In genomic region chr16:11252482-11252931, GRCh38 we compare ENCODE assay signal across 13 cellular contexts. TPM values are rescaled to one million over a fixed set of nuclear protein-coding genes. Genes with fewer than 3 reads are reported as not detected.
A peak's percentile ranks its signal among the peaks of the same experiment; 100 is the strongest.
DNase-seq lines count a peak whose midpoint lies in the region; ATAC-seq, FAIRE-seq and TF ChIP-seq lines count a peak whose summit lies in the region.
"Had no signal": no experiment of that assay in that cellular context is flagged by ENCODE, and none has a peak within 500 bp of the region (broad histone marks: within the 10 kb centered on the region; RNA-seq: fewer than 3 reads in every experiment).

No MANE protein-coding gene starts in this region.

- TF ChIP-seq POLR2A in HepG2 (IDR thresholded peaks at IDR 0.05; ENCODE audit: insufficient read depth in 1 of 2, low read depth in 2 of 2, low read length in 2 of 2) (no peak), right lobe of liver (IDR thresholded peaks at IDR 0.05) (no peak)

- in situ Hi-C loops in HepG2 (cut with HindIII; ENCODE audit: extremely low pct_ligation_motif_present, low pct_unique_long_range_greater_than_20kb), result no loop called here

- H3K4me1 ChIP-seq in HepG2 (ENCODE audit: insufficient read depth, low read length), result peaks cover 67% of the 10 kb centered on the region
- peaks cover 0 to 11% (median 4%) of the 10 kb centered on the region in 4 donors for H3K4me1 ChIP-seq in right lobe of liver
- peaks cover 19% of the 10 kb centered on the region for H3K4me1 ChIP-seq in upper lobe of right lung

- H3K27ac Mint-ChIP-seq in activated T-cell treated with anti-CD3 and anti-CD28 coated beads, Interleukin-2, amount 50 U/mL, for 24 hours, result peak overlapping the region; percentile 98
- H3K27ac Mint-ChIP-seq in immature natural killer cell, result peak overlapping the region; percentile 88 to 98 (median 92)

- no peak overlapping the region for H2AFZ ChIP-seq in HepG2 (ENCODE audit: low read length)

- H3K9me3 ChIP-seq in HepG2 (ENCODE audit: low read length), result no peaks in the 10 kb centered on the region
- no peaks in the 10 kb centered on the region for H3K9me3 ChIP-seq in right lobe of liver
- no peaks in the 10 kb centered on the region for H3K9me3 ChIP-seq in upper lobe of right lung

- H3K27me3 Mint-ChIP-seq in activated T-cell treated with anti-CD3 and anti-CD28 coated beads, Interleukin-2, amount 50 U/mL, for 24 hours, result no peaks in the 10 kb centered on the region
- peaks cover 10 to 26% (median 18%) of the 10 kb centered on the region in 3 donors for H3K27me3 Mint-ChIP-seq in immature natural killer cell (ENCODE audit: low read depth in 3 of 3)

- H3K27me3 ChIP-seq in HepG2 (ENCODE audit: control insufficient read depth in 1 of 2, insufficient read depth in 2 of 2, low read length in 2 of 2), result no peaks in the 10 kb centered on the region; a peak in 1 of 5 replicates
- no peaks in the 10 kb centered on the region for H3K27me3 ChIP-seq in right lobe of liver
- no peaks in the 10 kb centered on the region for H3K27me3 ChIP-seq in upper lobe of right lung

- no peak for FAIRE-seq in HepG2 (lab: Jason Lieb, UNC)

- peaks cover 62% of the 10 kb centered on the region for H3K4me1 Mint-ChIP-seq in activated T-cell treated with anti-CD3 and anti-CD28 coated beads, Interleukin-2, amount 50 U/mL, for 24 hours (ENCODE audit: low read depth)
- H3K4me1 Mint-ChIP-seq in immature natural killer cell, result peaks cover 41 to 44% of the 10 kb centered on the region in 2 donors

- ATAC-seq in HepG2 (no peak), right lobe of liver (no peak), upper lobe of right lung (no peak)
- ATAC-seq: sciatic nerve had no signal

- no peak for TF ChIP-seq RAD21 in HepG2 (CRISPR knock-in tag; IDR thresholded peaks at IDR 0.05)

- peak overlapping the region; percentile 96 for H3K4me3 Mint-ChIP-seq in activated T-cell treated with anti-CD3 and anti-CD28 coated beads, Interleukin-2, amount 50 U/mL, for 24 hours
- peak overlapping the region; percentile 68 to 86 (median 84) for H3K4me3 Mint-ChIP-seq in immature natural killer cell

- 87% methylated on average over 8 of the region's 8 CpGs for WGBS in HepG2 (ENCODE audit: low lambda C conversion rate)
- 78% methylated on average over 5 of the region's 8 CpGs for WGBS in right lobe of liver (ENCODE audit: insufficient coverage, low coverage, low lambda C conversion rate, missing lambda C conversion rate)

- BruUV-seq in HepG2 (replicated peaks; lab: Mats Ljungman, UMichigan), result no TSS peak

- no peaks in the 10 kb centered on the region for H3K9me3 Mint-ChIP-seq in activated T-cell treated with anti-CD3 and anti-CD28 coated beads, Interleukin-2, amount 50 U/mL, for 24 hours
- H3K9me3 Mint-ChIP-seq in immature natural killer cell, result no peaks in the 10 kb centered on the region

- CTCF ChIA-PET in HepG2 (lab: Yijun Ruan, JAX; ENCODE audit: low intra/inter-chr PET ratio, low total read pairs), result no interaction called here

- TF ChIP-seq EP300 in HepG2 (IDR thresholded peaks at IDR 0.05; ENCODE audit: low read depth in 2 of 2, low read length in 2 of 2) (no peak), HepG2 (CRISPR knock-in tag; IDR thresholded peaks at IDR 0.05; ENCODE audit: borderline replicate concordance) (no peak)

- peak overlapping the region; percentile 32 for H3K4me2 ChIP-seq in HepG2 (ENCODE audit: low read depth, low read length)

- TF ChIP-seq CTCF in HepG2 (CRISPR knock-in tag; IDR thresholded peaks at IDR 0.05), result no peak
- no peak for TF ChIP-seq CTCF in right lobe of liver (IDR thresholded peaks at IDR 0.05)
- no peak for TF ChIP-seq CTCF in upper lobe of right lung (IDR thresholded peaks at IDR 0.05)

- H4K20me1 ChIP-seq in HepG2 (ENCODE audit: insufficient read depth, low read length), result peaks cover 47% of the 10 kb centered on the region

- H3K36me3 ChIP-seq in HepG2 (replicated peaks in 1 of 2; ENCODE audit: control insufficient read depth in 1 of 2, insufficient read depth in 2 of 2, low read length in 2 of 2) (peaks cover 2 to 8% of the 10 kb centered on the region in 2 experiments; a peak in 4 of 5 replicates), right lobe of liver (no peaks in the 10 kb centered on the region), upper lobe of right lung (peaks cover 5% of the 10 kb centered on the region)

- no peak overlapping the region for H3K9ac ChIP-seq in HepG2 (ENCODE audit: insufficient read depth, low read depth, low read length)

- H3K27ac ChIP-seq in HepG2 (ENCODE audit: extremely low read length, insufficient read depth, low read length) (no peak overlapping the region), right lobe of liver (no peak overlapping the region), upper lobe of right lung (no peak overlapping the region)

- peaks cover 28% of the 10 kb centered on the region for H3K79me2 ChIP-seq in HepG2 (ENCODE audit: insufficient read depth, low read length)

- H3K4me3 ChIP-seq in HepG2 (replicated peaks in 1 of 3; ENCODE audit: insufficient read depth in 1 of 3, low read depth in 2 of 3, low read length in 3 of 3) (no peak overlapping the region), right lobe of liver (no peak overlapping the region), upper lobe of right lung (peak overlapping the region; percentile 4)

- intact Hi-C loops in HepG2 (cut with micrococcal nuclease; ENCODE audit: unreplicated experiment), result no loop called here
- intact Hi-C loops in right lobe of liver (cut with DNase I), result loop anchor here in 1 of 2 donors (10.0 kb wide), 1 partner anchor 48 kb away; no protein-coding TSS in a partner anchor
- intact Hi-C loops in upper lobe of right lung (cut with DNase I), result loop anchor here (5.0 kb wide), 1 partner anchor 280 kb away; no protein-coding TSS in a partner anchor

- H3K36me3 Mint-ChIP-seq in activated T-cell treated with anti-CD3 and anti-CD28 coated beads, Interleukin-2, amount 50 U/mL, for 24 hours (ENCODE audit: low read depth), result peaks cover 64% of the 10 kb centered on the region
- H3K36me3 Mint-ChIP-seq in immature natural killer cell, result peaks cover 3 to 5% (median 4%) of the 10 kb centered on the region in 3 donors

- DNase-seq in HepG2 (ENCODE audit: low spot score), result no peak
- DNase-seq in right lobe of liver, result no peak
- peak; percentile 62 for DNase-seq in activated T-cell treated with anti-CD3 and anti-CD28 coated beads, Interleukin-2, amount 50 U/mL, for 24 hours
- DNase-seq in immature natural killer cell, result no peak
- DNase-seq in upper lobe of right lung, result no peak
- no peak for DNase-seq in hepatic stellate cell (ENCODE audit: low spot score)
- no peak for DNase-seq in NOMO-1 treated with dmso at 0.1 percent for 144 hours (lab: John Stamatoyannopoulos, UW; ENCODE audit: unreplicated experiment)
- no peak for DNase-seq in activated CD4-positive, CD25-positive, alpha-beta regulatory T cell treated with anti-CD3 and anti-CD28 coated beads, Interleukin-2, amount 50 U/mL, for 72 hours
- DNase-seq: T1000 had no signal

- POLR2A ChIA-PET in HepG2 (lab: Yijun Ruan, JAX), result interaction anchor here (0.9 to 2.6 kb wide), 16 partner anchors 9 to 308 kb away, joined by 3 to 14 read pairs (median 6); partner anchors contain the start of genes CLEC16A and PRM3

RNA-seq across cellular contexts. Expression of gene SOCS1, which starts 3.5 kb away (rescaled TPM):
- 3.3 and 5.3 TPM in 2 replicates for total RNA-seq in HepG2 (2016; rRNA removed; fragmentation: Illumina TruSeq; extraction: Trizol)
- total RNA-seq in HepG2 (2016; cell fraction: cytosol; rRNA removed; fragmentation: Illumina TruSeq; extraction: Trizol; ENCODE audit: low read depth), result 5.4 and 8.1 TPM in 2 replicates
- 2.8 and 4.2 TPM in 2 replicates for total RNA-seq in HepG2 (2016; cell fraction: insoluble cytoplasmic fraction; rRNA removed; fragmentation: Illumina TruSeq; extraction: Trizol)
- total RNA-seq in HepG2 (2016; cell fraction: membrane; rRNA removed; fragmentation: Illumina TruSeq; extraction: Trizol), result 9.1 and 10.9 TPM in 2 replicates
- 5.6 and 5.7 TPM in 2 replicates for total RNA-seq in HepG2 (2016; cell fraction: nucleus; rRNA removed; fragmentation: Illumina TruSeq; extraction: Trizol)
- polyA plus RNA-seq in HepG2 (2011; rRNA removed), result 6.3 and 9.4 TPM in 2 replicates
- polyA plus RNA-seq in HepG2 (2011; cell fraction: cytosol; rRNA removed), result 5.3 and 8.4 TPM in 2 replicates
- polyA plus RNA-seq in HepG2 (2011; cell fraction: nucleus; rRNA removed), result 30.3 and 31.6 TPM in 2 replicates
- polyA plus RNA-seq in HepG2 (2012), result 6.5 and 7.4 TPM in 2 replicates
- polyA plus RNA-seq in HepG2 (2016; cell fraction: cytosol; fragmentation: Illumina TruSeq; extraction: Trizol; ENCODE audit: low read depth), result 5.5 and 7.8 TPM in 2 replicates
- polyA plus RNA-seq in HepG2 (2016; cell fraction: insoluble cytoplasmic fraction; fragmentation: Illumina TruSeq; extraction: Trizol; ENCODE audit: low read depth), result 5.2 and 6.3 TPM in 2 replicates
- polyA plus RNA-seq in HepG2 (2016; cell fraction: membrane; fragmentation: Illumina TruSeq; extraction: Trizol; ENCODE audit: low read depth), result 7.1 and 9.9 TPM in 2 replicates
- 8.1 and 8.6 TPM in 2 replicates for polyA plus RNA-seq in HepG2 (2016; cell fraction: nucleus; fragmentation: Illumina TruSeq; extraction: Trizol; ENCODE audit: insufficient read depth, low read depth)
- polyA minus RNA-seq in HepG2 (2011; rRNA and poly(A)+ RNA removed; ENCODE audit: low replicate concordance), result 3.9 and 31.0 TPM in 2 replicates
- 12.0 and 14.0 TPM in 2 replicates for polyA minus RNA-seq in HepG2 (2011; cell fraction: cytosol; rRNA and poly(A)+ RNA removed)
- polyA minus RNA-seq in HepG2 (2011; cell fraction: nucleus; rRNA and poly(A)+ RNA removed), result 44.8 and 46.1 TPM in 2 replicates
- total RNA-seq in right lobe of liver, result 10 to 100 TPM in 3 of 6 experiments, 1 to 10 TPM in 2, under 1 TPM in 1; 0.88 to 26.6 (median 10.9) TPM
- 10 to 100 TPM; 14.0 to 24.4 (median 14.5) TPM for polyA plus RNA-seq in immature natural killer cell
- 15.3 TPM for total RNA-seq in upper lobe of right lung

RNA-seq across cellular contexts. Expression of gene TNP2, which starts 16.6 kb away (rescaled TPM):
- total RNA-seq in HepG2 (2016; rRNA removed; fragmentation: Illumina TruSeq; extraction: Trizol) (not detected in 2 replicates), right lobe of liver (not detected), upper lobe of right lung (not detected)
- not detected in 2 replicates for total RNA-seq in HepG2 (2016; cell fraction: cytosol; rRNA removed; fragmentation: Illumina TruSeq; extraction: Trizol; ENCODE audit: low read depth)
- not detected in 2 replicates for total RNA-seq in HepG2 (2016; cell fraction: insoluble cytoplasmic fraction; rRNA removed; fragmentation: Illumina TruSeq; extraction: Trizol)
- total RNA-seq in HepG2 (2016; cell fraction: membrane; rRNA removed; fragmentation: Illumina TruSeq; extraction: Trizol), result not detected in 2 replicates
- total RNA-seq in HepG2 (2016; cell fraction: nucleus; rRNA removed; fragmentation: Illumina TruSeq; extraction: Trizol), result not detected in 2 replicates
- polyA plus RNA-seq in HepG2 (2011; rRNA removed) (not detected in 2 replicates), immature natural killer cell (not detected)
- polyA plus RNA-seq in HepG2 (2011; cell fraction: cytosol; rRNA removed), result not detected in 2 replicates
- polyA plus RNA-seq in HepG2 (2011; cell fraction: nucleus; rRNA removed), result not detected in 2 replicates
- polyA plus RNA-seq in HepG2 (2012), result not detected in 2 replicates
- not detected in 2 replicates for polyA plus RNA-seq in HepG2 (2016; cell fraction: cytosol; fragmentation: Illumina TruSeq; extraction: Trizol; ENCODE audit: low read depth)
- not detected in 2 replicates for polyA plus RNA-seq in HepG2 (2016; cell fraction: insoluble cytoplasmic fraction; fragmentation: Illumina TruSeq; extraction: Trizol; ENCODE audit: low read depth)
- polyA plus RNA-seq in HepG2 (2016; cell fraction: membrane; fragmentation: Illumina TruSeq; extraction: Trizol; ENCODE audit: low read depth), result not detected in 2 replicates
- not detected in 2 replicates for polyA plus RNA-seq in HepG2 (2016; cell fraction: nucleus; fragmentation: Illumina TruSeq; extraction: Trizol; ENCODE audit: insufficient read depth, low read depth)
- not detected in 2 replicates for polyA minus RNA-seq in HepG2 (2011; rRNA and poly(A)+ RNA removed; ENCODE audit: low replicate concordance)
- polyA minus RNA-seq in HepG2 (2011; cell fraction: cytosol; rRNA and poly(A)+ RNA removed), result not detected in 2 replicates
- polyA minus RNA-seq in HepG2 (2011; cell fraction: nucleus; rRNA and poly(A)+ RNA removed), result not detected in 2 replicates
- total RNA-seq: mucosa of gallbladder, RPMI7951, sciatic nerve had no signal
- polyA plus RNA-seq: adipose tissue had no signal

RNA-seq across cellular contexts. Expression of gene PRM3, which starts 20.9 kb away (rescaled TPM):
- total RNA-seq in HepG2 (2016; rRNA removed; fragmentation: Illumina TruSeq; extraction: Trizol) (not detected in 2 replicates), right lobe of liver (not detected), upper lobe of right lung (not detected)
- total RNA-seq in HepG2 (2016; cell fraction: cytosol; rRNA removed; fragmentation: Illumina TruSeq; extraction: Trizol; ENCODE audit: low read depth), result not detected in 2 replicates
- total RNA-seq in HepG2 (2016; cell fraction: insoluble cytoplasmic fraction; rRNA removed; fragmentation: Illumina TruSeq; extraction: Trizol), result not detected in 2 replicates
- total RNA-seq in HepG2 (2016; cell fraction: membrane; rRNA removed; fragmentation: Illumina TruSeq; extraction: Trizol), result not detected in 2 replicates
- not detected in 2 replicates for total RNA-seq in HepG2 (2016; cell fraction: nucleus; rRNA removed; fragmentation: Illumina TruSeq; extraction: Trizol)
- polyA plus RNA-seq in HepG2 (2011; rRNA removed) (not detected in 2 replicates), immature natural killer cell (not detected)
- not detected in 2 replicates for polyA plus RNA-seq in HepG2 (2011; cell fraction: cytosol; rRNA removed)
- polyA plus RNA-seq in HepG2 (2011; cell fraction: nucleus; rRNA removed), result not detected in 2 replicates
- not detected in 2 replicates for polyA plus RNA-seq in HepG2 (2012)
- not detected in 2 replicates for polyA plus RNA-seq in HepG2 (2016; cell fraction: cytosol; fragmentation: Illumina TruSeq; extraction: Trizol; ENCODE audit: low read depth)
- polyA plus RNA-seq in HepG2 (2016; cell fraction: insoluble cytoplasmic fraction; fragmentation: Illumina TruSeq; extraction: Trizol; ENCODE audit: low read depth), result not detected in 2 replicates
- not detected in 2 replicates for polyA plus RNA-seq in HepG2 (2016; cell fraction: membrane; fragmentation: Illumina TruSeq; extraction: Trizol; ENCODE audit: low read depth)
- not detected in 2 replicates for polyA plus RNA-seq in HepG2 (2016; cell fraction: nucleus; fragmentation: Illumina TruSeq; extraction: Trizol; ENCODE audit: insufficient read depth, low read depth)
- polyA minus RNA-seq in HepG2 (2011; rRNA and poly(A)+ RNA removed; ENCODE audit: low replicate concordance), result not detected in 2 replicates
- not detected in 2 replicates for polyA minus RNA-seq in HepG2 (2011; cell fraction: cytosol; rRNA and poly(A)+ RNA removed)
- polyA minus RNA-seq in HepG2 (2011; cell fraction: nucleus; rRNA and poly(A)+ RNA removed), result 2.8 TPM in 1 of 2 replicates, not detected in the other
- total RNA-seq: mucosa of gallbladder, RPMI7951, sciatic nerve had no signal
- polyA plus RNA-seq: adipose tissue had no signal

RNA-seq across cellular contexts. Expression of gene PRM2, which starts 23.8 kb away (rescaled TPM):
- not detected in 2 replicates for total RNA-seq in HepG2 (2016; rRNA removed; fragmentation: Illumina TruSeq; extraction: Trizol)
- 0.61 TPM in 1 of 2 replicates, not detected in the other for total RNA-seq in HepG2 (2016; cell fraction: cytosol; rRNA removed; fragmentation: Illumina TruSeq; extraction: Trizol; ENCODE audit: low read depth)
- not detected in 2 replicates for total RNA-seq in HepG2 (2016; cell fraction: insoluble cytoplasmic fraction; rRNA removed; fragmentation: Illumina TruSeq; extraction: Trizol)
- total RNA-seq in HepG2 (2016; cell fraction: membrane; rRNA removed; fragmentation: Illumina TruSeq; extraction: Trizol), result 0.28 and 0.52 TPM in 2 replicates
- not detected in 2 replicates for total RNA-seq in HepG2 (2016; cell fraction: nucleus; rRNA removed; fragmentation: Illumina TruSeq; extraction: Trizol)
- 0.54 TPM in 1 of 2 replicates, not detected in the other for polyA plus RNA-seq in HepG2 (2011; rRNA removed)
- 0.19 and 0.26 TPM in 2 replicates for polyA plus RNA-seq in HepG2 (2011; cell fraction: cytosol; rRNA removed)
- polyA plus RNA-seq in HepG2 (2011; cell fraction: nucleus; rRNA removed), result not detected in 2 replicates
- polyA plus RNA-seq in HepG2 (2012), result not detected in 2 replicates
- polyA plus RNA-seq in HepG2 (2016; cell fraction: cytosol; fragmentation: Illumina TruSeq; extraction: Trizol; ENCODE audit: low read depth), result 1.6 and 2.0 TPM in 2 replicates
- polyA plus RNA-seq in HepG2 (2016; cell fraction: insoluble cytoplasmic fraction; fragmentation: Illumina TruSeq; extraction: Trizol; ENCODE audit: low read depth), result 0.56 TPM in 1 of 2 replicates, not detected in the other
- polyA plus RNA-seq in HepG2 (2016; cell fraction: membrane; fragmentation: Illumina TruSeq; extraction: Trizol; ENCODE audit: low read depth), result 0.55 and 0.73 TPM in 2 replicates
- polyA plus RNA-seq in HepG2 (2016; cell fraction: nucleus; fragmentation: Illumina TruSeq; extraction: Trizol; ENCODE audit: insufficient read depth, low read depth), result not detected in 2 replicates
- polyA minus RNA-seq in HepG2 (2011; rRNA and poly(A)+ RNA removed; ENCODE audit: low replicate concordance), result not detected in 2 replicates
- not detected in 2 replicates for polyA minus RNA-seq in HepG2 (2011; cell fraction: cytosol; rRNA and poly(A)+ RNA removed)
- not detected in 2 replicates for polyA minus RNA-seq in HepG2 (2011; cell fraction: nucleus; rRNA and poly(A)+ RNA removed)
- not detected for total RNA-seq in right lobe of liver
- not detected for polyA plus RNA-seq in immature natural killer cell
- not detected for total RNA-seq in upper lobe of right lung
- total RNA-seq: mucosa of gallbladder, RPMI7951, sciatic nerve had no signal
- polyA plus RNA-seq: adipose tissue had no signal

RNA-seq across cellular contexts. Expression of gene PRM1, which starts 28.6 kb away (rescaled TPM):
- total RNA-seq in HepG2 (2016; rRNA removed; fragmentation: Illumina TruSeq; extraction: Trizol) (not detected in 2 replicates), right lobe of liver (not detected), upper lobe of right lung (not detected)
- total RNA-seq in HepG2 (2016; cell fraction: cytosol; rRNA removed; fragmentation: Illumina TruSeq; extraction: Trizol; ENCODE audit: low read depth), result not detected in 2 replicates
- not detected in 2 replicates for total RNA-seq in HepG2 (2016; cell fraction: insoluble cytoplasmic fraction; rRNA removed; fragmentation: Illumina TruSeq; extraction: Trizol)
- not detected in 2 replicates for total RNA-seq in HepG2 (2016; cell fraction: membrane; rRNA removed; fragmentation: Illumina TruSeq; extraction: Trizol)
- not detected in 2 replicates for total RNA-seq in HepG2 (2016; cell fraction: nucleus; rRNA removed; fragmentation: Illumina TruSeq; extraction: Trizol)
- polyA plus RNA-seq in HepG2 (2011; rRNA removed) (not detected in 2 replicates), immature natural killer cell (not detected)
- polyA plus RNA-seq in HepG2 (2011; cell fraction: cytosol; rRNA removed), result 0.44 TPM in 1 of 2 replicates, not detected in the other
- polyA plus RNA-seq in HepG2 (2011; cell fraction: nucleus; rRNA removed), result not detected in 2 replicates
- polyA plus RNA-seq in HepG2 (2012), result not detected in 2 replicates
- polyA plus RNA-seq in HepG2 (2016; cell fraction: cytosol; fragmentation: Illumina TruSeq; extraction: Trizol; ENCODE audit: low read depth), result not detected in 2 replicates
- polyA plus RNA-seq in HepG2 (2016; cell fraction: insoluble cytoplasmic fraction; fragmentation: Illumina TruSeq; extraction: Trizol; ENCODE audit: low read depth), result not detected in 2 replicates
- not detected in 2 replicates for polyA plus RNA-seq in HepG2 (2016; cell fraction: membrane; fragmentation: Illumina TruSeq; extraction: Trizol; ENCODE audit: low read depth)
- not detected in 2 replicates for polyA plus RNA-seq in HepG2 (2016; cell fraction: nucleus; fragmentation: Illumina TruSeq; extraction: Trizol; ENCODE audit: insufficient read depth, low read depth)
- polyA minus RNA-seq in HepG2 (2011; rRNA and poly(A)+ RNA removed; ENCODE audit: low replicate concordance), result not detected in 2 replicates
- not detected in 2 replicates for polyA minus RNA-seq in HepG2 (2011; cell fraction: cytosol; rRNA and poly(A)+ RNA removed)
- not detected in 2 replicates for polyA minus RNA-seq in HepG2 (2011; cell fraction: nucleus; rRNA and poly(A)+ RNA removed)
- total RNA-seq: mucosa of gallbladder, RPMI7951, sciatic nerve had no signal
- polyA plus RNA-seq: adipose tissue had no signal
